1 cellular context compared by ENCODE assay signal in genomic region chr3:184371570-184372018, GRCh38.
A peak's percentile ranks its signal among the peaks of the same experiment; 100 is the strongest.
TF ChIP-seq lines count a peak whose summit lies in the region.

No MANE protein-coding gene starts in this region.

TF ChIP-seq in HepG2, 621 proteins besides CTCF, POLR2A, EP300 and RAD21 (continued from another document):
- peak; percentile 36; the same call in 1 of the 2 replicates for TF ChIP-seq UBTF (CRISPR knock-in tag; IDR thresholded peaks at IDR 0.05)
